Comparison of ENCODE assay signal across 17 cellular contexts in the genomic region with DNA sequence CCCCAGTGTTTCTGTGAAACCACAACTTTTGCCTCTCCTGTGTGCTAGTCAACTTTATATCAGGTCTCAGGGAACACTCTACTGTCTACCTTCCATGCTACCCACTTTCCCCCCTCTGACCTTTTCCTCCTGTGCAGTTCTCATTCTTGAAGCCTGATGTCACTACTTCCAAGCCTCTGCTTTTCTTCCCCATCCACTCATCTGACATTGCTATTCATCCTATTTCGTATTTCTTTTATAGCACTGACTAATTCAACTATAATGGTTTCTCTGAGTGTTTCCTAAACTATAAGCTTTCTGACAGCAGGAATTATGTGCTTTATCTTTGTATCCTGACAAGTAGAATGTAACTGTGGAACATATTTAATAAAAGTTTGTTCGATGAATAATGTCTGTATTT. TPM values are rescaled to one million over a fixed set of nuclear protein-coding genes. Genes with fewer than 3 reads are reported as not detected.
DNase-seq lines count a peak whose midpoint lies in the region; ATAC-seq, FAIRE-seq and TF ChIP-seq lines count a peak whose summit lies in the region.
"Had no signal": no experiment of that assay in that cellular context is flagged by ENCODE, and none has a peak within 500 bp of the region (broad histone marks: within the 10 kb centered on the region; RNA-seq: fewer than 3 reads in every experiment).

No MANE protein-coding gene starts in this region.

- no CpG with 5 or more reads among the region's 2 CpGs for WGBS in H9 (ENCODE audit: extremely low coverage, insufficient read length, low lambda C conversion rate)

- H2BK5ac ChIP-seq in H9 (ENCODE audit: insufficient read length, low read length), result no peak overlapping the region

- peaks cover 9% of the 10 kb centered on the region for H3K9me3 ChIP-seq in astrocyte (ENCODE audit: insufficient read depth, low read depth, low read length)
- peaks cover 15% of the 10 kb centered on the region for H3K9me3 ChIP-seq in H9 (ENCODE audit: control insufficient read depth, low read depth, low read length)
- peaks cover 13% of the 10 kb centered on the region for H3K9me3 ChIP-seq in A673 (ENCODE audit: low read depth, low read length, poor library complexity, severe bottlenecking)

- intact Hi-C loops in left cardiac atrium (cut with DNase I), result no loop called here
- intact Hi-C loops in A673 (cut with micrococcal nuclease; ENCODE audit: unreplicated experiment), result no loop called here

- no peak overlapping the region for H4K5ac ChIP-seq in H9 (ENCODE audit: insufficient read length, low read depth, low read length)

- H4K8ac ChIP-seq in H9 (replicated peaks; ENCODE audit: insufficient read length, low read depth, low read length), result no peak overlapping the region

- peak overlapping the region; percentile 2 for H3K4me2 ChIP-seq in astrocyte (ENCODE audit: low read length)
- no peak overlapping the region for H3K4me2 ChIP-seq in H9 (ENCODE audit: insufficient read depth, insufficient read length, low read length)

- no peaks in the 10 kb centered on the region for H3K27me3 ChIP-seq in astrocyte (ENCODE audit: insufficient read depth, low read length)
- H3K27me3 ChIP-seq in H9 (ENCODE audit: insufficient read depth, low read length), result no peaks in the 10 kb centered on the region
- H3K27me3 ChIP-seq in A673 (replicated peaks; ENCODE audit: insufficient read depth, low read depth, low read length, poor library complexity), result no peaks in the 10 kb centered on the region

- H4K91ac ChIP-seq in H9 (ENCODE audit: insufficient read length, low read depth, low read length), result no peak overlapping the region

- H3K56ac ChIP-seq in H9 (ENCODE audit: insufficient read length, low read depth, low read length), result no peak overlapping the region

- no peak for TF ChIP-seq POLR2A in GM12891 (IDR thresholded peaks at IDR 0.05; ENCODE audit: low read depth, low read length)

- no peak overlapping the region for H3K18ac ChIP-seq in H9 (ENCODE audit: insufficient read length, low read depth, low read length)

- H3T11ph ChIP-seq in H9 (ENCODE audit: low read length), result no peak overlapping the region

- H2AFZ ChIP-seq in astrocyte (ENCODE audit: low read depth, low read length) (no peak overlapping the region), H9 (ENCODE audit: low read length) (no peak overlapping the region)
- H2AFZ ChIP-seq: parathyroid adenoma had no signal

- H4K20me1 ChIP-seq in astrocyte (ENCODE audit: insufficient read depth, low read length) (no peaks in the 10 kb centered on the region), H9 (ENCODE audit: control insufficient read depth, insufficient read depth, insufficient read length) (no peaks in the 10 kb centered on the region)

- H3K23me2 ChIP-seq in H9 (ENCODE audit: insufficient read length, low read depth, low read length, poor library complexity, severe bottlenecking), result no peaks in the 10 kb centered on the region

- H3K4me3 Mint-ChIP-seq in astrocyte (ENCODE audit: unreplicated experiment) (no peak overlapping the region), H9 (no peak overlapping the region)
- H3K4me3 Mint-ChIP-seq: CD4-positive, CD25-positive, alpha-beta regulatory T cell had no signal

- peaks cover 4% of the 10 kb centered on the region for H3K9me3 Mint-ChIP-seq in astrocyte (ENCODE audit: unreplicated experiment)
- H3K9me3 Mint-ChIP-seq in H9, result peaks cover 22 to 26% of the 10 kb centered on the region in 2 experiments

- CTCF ChIA-PET in A673 (lab: Charles Lee), result no interaction called here

- POLR2A ChIA-PET in A673 (lab: Charles Lee; ENCODE audit: low non-redundant PET), result no interaction called here

- H3K4me1 Mint-ChIP-seq in astrocyte (ENCODE audit: low read depth, unreplicated experiment), result peaks cover 3% of the 10 kb centered on the region
- H3K4me1 Mint-ChIP-seq in H9, result no peaks in the 10 kb centered on the region

- no peak overlapping the region for H3K23ac ChIP-seq in H9 (ENCODE audit: insufficient read length, low read depth, low read length)

- no peak overlapping the region for H3K14ac ChIP-seq in H9 (ENCODE audit: insufficient read depth, low read length)

- H3K4me3 ChIP-seq in astrocyte (ENCODE audit: insufficient read depth, low read depth, low read length) (no peak overlapping the region), A673 (ENCODE audit: low read depth, low read length, poor library complexity, severe bottlenecking) (no peak overlapping the region)
- H3K4me3 ChIP-seq: lung had no signal

- no peak overlapping the region for H3K27ac ChIP-seq in astrocyte (ENCODE audit: low read depth, low read length)
- no peak overlapping the region for H3K27ac ChIP-seq in H9 (ENCODE audit: insufficient read length, low read depth, low read length)
- no peak overlapping the region for H3K27ac ChIP-seq in A673 (ENCODE audit: low read depth, low read length, poor library complexity, severe bottlenecking)
- H3K27ac ChIP-seq: parathyroid adenoma had no signal

- H3K27me3 Mint-ChIP-seq in astrocyte (ENCODE audit: low read depth, unreplicated experiment) (no peaks in the 10 kb centered on the region), H9 (ENCODE audit: low read depth) (no peaks in the 10 kb centered on the region)
- H3K27me3 Mint-ChIP-seq: CD4-positive, CD25-positive, alpha-beta regulatory T cell had no signal

- H3K27ac Mint-ChIP-seq in astrocyte (ENCODE audit: unreplicated experiment) (no peak overlapping the region), H9 (no peak overlapping the region)

- H3K36me3 ChIP-seq in astrocyte (ENCODE audit: insufficient read depth, low read length) (no peaks in the 10 kb centered on the region), A673 (ENCODE audit: insufficient read depth, low read length, poor library complexity, severe bottlenecking) (no peaks in the 10 kb centered on the region)

- H3K79me2 ChIP-seq in astrocyte (ENCODE audit: insufficient read depth, low read length), result no peaks in the 10 kb centered on the region
- H3K79me2 ChIP-seq in H9 (ENCODE audit: insufficient read depth, low read length), result no peaks in the 10 kb centered on the region
- H3K79me2 ChIP-seq: parathyroid adenoma had no signal

- DNase-seq in ACHN, result peak; percentile 50
- no peak for DNase-seq in GM12891 (ENCODE audit: insufficient read length, low spot score)
- peak; percentile 60 for DNase-seq in astrocyte (ENCODE audit: low read depth)
- DNase-seq in left cardiac atrium, result no peak
- DNase-seq in H9, result no peak
- DNase-seq in A673 (ENCODE audit: low spot score), result no peak
- no peak for DNase-seq in NCI-H2196 (lab: John Stamatoyannopoulos, UW; ENCODE audit: unreplicated experiment)
- DNase-seq: activated CD8-positive, alpha-beta memory T cell treated with anti-CD3 and anti-CD28 coated beads, Interleukin-2, amount 50 U/mL, for 4 hours; CD4-positive, CD25-positive, alpha-beta regulatory T cell; GOT3; NCI-H2107; stimulated activated CD4-positive, alpha-beta T cell treated with anti-CD3 and anti-CD28 coated beads, Interleukin-4, amount 100 ng/mL, for 4 hours; T-helper 9 cell had no signal

- no peak overlapping the region for H3K9ac ChIP-seq in astrocyte (ENCODE audit: low read length)
- H3K9ac ChIP-seq in H9 (ENCODE audit: extremely low read depth, insufficient read length, low read length), result no peak overlapping the region
- H3K9ac ChIP-seq: parathyroid adenoma had no signal

- H3K4ac ChIP-seq in H9 (ENCODE audit: low read depth, low read length), result no peak overlapping the region

- TF ChIP-seq CTCF in astrocyte (IDR thresholded peaks at IDR 0.05; ENCODE audit: insufficient read depth, low read depth, low read length) (no peak), H9 (conservative IDR thresholded peaks at IDR 0.05) (no peak), A673 (conservative IDR thresholded peaks at IDR 0.05; ENCODE audit: low read depth, low read length) (no peak)

- H2BK20ac ChIP-seq in H9 (ENCODE audit: low read depth, low read length, poor library complexity, severe bottlenecking), result no peak overlapping the region

- peaks cover 13% of the 10 kb centered on the region for H3K36me3 Mint-ChIP-seq in astrocyte (ENCODE audit: low read depth, unreplicated experiment)
- peaks cover 26 to 28% (median 28%) of the 10 kb centered on the region in 3 experiments for H3K36me3 Mint-ChIP-seq in H9 (ENCODE audit: insufficient read depth in 1 of 3, low read depth in 3 of 3)

- in situ Hi-C loops in ACHN (cut with HindIII; ENCODE audit: low pct_ligation_motif_present, low pct_unique_long_range_greater_than_20kb, low sequenced_read_pairs), result no loop called here

- no peak overlapping the region for H2BK15ac ChIP-seq in H9 (ENCODE audit: low read depth, low read length)

- no peaks in the 10 kb centered on the region for H3K79me1 ChIP-seq in H9 (ENCODE audit: insufficient read depth, low read depth, low read length, poor library complexity, severe bottlenecking)

- no TSS peak for BruUV-seq in A673 (replicated peaks; lab: Mats Ljungman, UMichigan)

- peak; percentile 60 to 67 for ATAC-seq in left cardiac atrium
- ATAC-seq in HG02798 (IDR thresholded peaks at IDR 0.05; ENCODE audit: poor library complexity, unreplicated experiment), result no peak
- ATAC-seq: esophagus mucosa had no signal

- FAIRE-seq in GM12891 (lab: Jason Lieb, UNC), result peak; percentile 26
- FAIRE-seq in astrocyte (lab: Jason Lieb, UNC), result peak; percentile 29

- peaks cover 3% of the 10 kb centered on the region for H3K4me1 ChIP-seq in astrocyte (ENCODE audit: insufficient read depth, low read length)
- H3K4me1 ChIP-seq in H9 (ENCODE audit: insufficient read depth, low read length), result no peaks in the 10 kb centered on the region
- no peaks in the 10 kb centered on the region for H3K4me1 ChIP-seq in A673 (ENCODE audit: insufficient read depth, low read length, poor library complexity, severe bottlenecking)
- H3K4me1 ChIP-seq: parathyroid adenoma had no signal

- no peak overlapping the region for H2BK120ac ChIP-seq in H9 (ENCODE audit: low read depth, low read length, poor library complexity, severe bottlenecking)

- H2AK5ac ChIP-seq in H9 (ENCODE audit: insufficient read length, low read length), result no peak overlapping the region

- no peak overlapping the region for H2BK12ac ChIP-seq in H9 (ENCODE audit: insufficient read length, low read depth, low read length)

TF ChIP-seq in GM12891, 5 proteins besides CTCF, POLR2A, EP300 and RAD21:
- TF ChIP-seq PAX5 (IDR thresholded peaks at IDR 0.05; ENCODE audit: insufficient read depth, low read length, severe bottlenecking) (no peak), TAF1 (IDR thresholded peaks at IDR 0.05; ENCODE audit: low read depth, low read length) (no peak), SPI1 (IDR thresholded peaks at IDR 0.05; ENCODE audit: low read depth, low read length) (no peak), POU2F2 (IDR thresholded peaks at IDR 0.05; ENCODE audit: low read depth, low read length) (no peak), POLR2AphosphoS5 (IDR thresholded peaks at IDR 0.05; ENCODE audit: low read depth, low read length) (no peak)

RNA-seq across cellular contexts. Expression of gene DPH5, which starts 18.2 kb away (rescaled TPM):
- 52.4 TPM for polyA plus RNA-seq in GM12891 (2012; ENCODE audit: low read depth, missing spikeins)
- total RNA-seq in astrocyte (25.2 and 29.6 TPM in 2 replicates), left cardiac atrium (10 to 100 TPM; 28.6 to 28.7 TPM), H9 (2021) (49.4 and 51.7 TPM in 2 replicates), A673 (2021) (43.2 and 50.5 TPM in 2 replicates)

Comparison
In these comparisons a context has a peak if more than half of its experiments do, and no peak if none do; other contexts are left out.
1. DNase-seq: peak in ACHN (single experiment) and astrocyte (single experiment); none in GM12891 (single experiment), left cardiac atrium (single experiment), H9 (single experiment), A673 (single experiment) and NCI-H2196 (single experiment).